In the genomic region with DNA sequence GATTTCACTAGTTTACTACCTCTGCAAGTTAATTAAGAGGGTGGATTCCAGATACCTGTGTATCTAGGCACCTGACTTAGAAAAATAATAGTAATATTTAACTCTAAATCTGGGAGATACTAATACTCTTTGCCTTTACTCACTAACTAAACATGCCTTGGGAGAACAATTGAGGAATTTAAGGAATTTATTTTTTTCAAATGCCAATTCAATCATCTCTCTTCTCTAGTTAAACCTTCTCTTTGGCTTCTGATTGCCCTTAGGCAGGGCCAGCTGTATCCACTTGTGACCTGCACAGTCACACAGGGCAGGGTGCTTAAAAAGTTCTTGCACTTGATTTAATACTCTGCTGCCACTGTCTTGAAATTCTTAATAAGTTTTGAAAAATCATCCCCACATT, we compare ENCODE assay signal across 1 cellular context.
TF ChIP-seq lines count a peak whose summit lies in the region.

No MANE protein-coding gene starts in this region.

TF ChIP-seq in WTC11, 78 proteins besides CTCF, POLR2A, EP300 and RAD21 (continued from another document):
- TF ChIP-seq ATF2 (CRISPR knock-in tag; IDR thresholded peaks at IDR 0.05; ENCODE audit: borderline replicate concordance, low read depth) = no peak
- no peak for TF ChIP-seq TCF7 (CRISPR knock-in tag; IDR thresholded peaks at IDR 0.05; ENCODE audit: low read depth)
- TF ChIP-seq RORB (CRISPR knock-in tag; IDR thresholded peaks at IDR 0.05) = no peak
TF ChIP-seq in WTC11: peak in this region for 0.
